1 cellular context compared by ENCODE assay signal in genomic region chr12:52390739-52391617, GRCh38.
TF ChIP-seq lines count a peak whose summit lies in the region.

No MANE protein-coding gene starts in this region.

TF ChIP-seq in HEK293, 187 proteins besides CTCF, POLR2A, EP300 and RAD21 (continued from another document):
- TF ChIP-seq ZBTB11 (tag by site-specific recombination; conservative IDR thresholded peaks at IDR 0.05; ENCODE audit: low read depth) (peak; percentile 51; the same call in 1 of the 2 replicates), ZNF76 (tag by site-specific recombination; IDR thresholded peaks at IDR 0.05; ENCODE audit: borderline replicate concordance, low read depth) (no peak), ZBTB20 (tag by site-specific recombination; IDR thresholded peaks at IDR 0.05) (peak; percentile 78)
